1 cellular context compared by ENCODE assay signal in the genomic region with DNA sequence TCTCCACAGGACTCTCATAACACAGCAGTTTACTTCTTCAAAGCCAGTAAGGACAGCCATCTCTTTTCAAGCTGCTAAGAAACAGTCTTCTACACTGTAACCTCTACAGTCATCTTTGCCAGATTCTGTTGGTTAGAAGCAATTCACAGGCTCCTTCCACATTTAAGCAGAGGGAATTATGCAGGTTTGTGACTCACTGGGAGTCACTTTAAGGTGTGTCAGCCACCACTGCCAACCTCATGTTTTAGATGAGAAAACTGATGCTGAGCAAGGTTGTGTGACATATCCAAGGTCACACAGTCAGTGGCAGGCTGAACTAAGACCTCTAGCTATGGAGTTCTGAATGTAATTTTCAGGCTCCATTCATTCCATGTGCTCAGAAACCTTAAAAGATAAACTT.
TF ChIP-seq lines count a peak whose summit lies in the region.

No MANE protein-coding gene starts in this region.

TF ChIP-seq in GM23338, 12 proteins besides CTCF, POLR2A, EP300 and RAD21 (continued from another document):
- TF ChIP-seq REST (IDR thresholded peaks at IDR 0.05; ENCODE audit: unreplicated experiment) (no peak), JUNB (IDR thresholded peaks at IDR 0.05; ENCODE audit: unreplicated experiment) (no peak), ZNF331 (CRISPR knock-in tag; IDR thresholded peaks at IDR 0.05; ENCODE audit: low read depth) (no peak), STAT1 (IDR thresholded peaks at IDR 0.05; ENCODE audit: unreplicated experiment) (no peak), CREB1 (CRISPR knock-in tag; IDR thresholded peaks at IDR 0.05; ENCODE audit: low read depth) (no peak), NANOG (IDR thresholded peaks at IDR 0.05; ENCODE audit: borderline replicate concordance) (no peak)
- TF ChIP-seq, protein P1, sequence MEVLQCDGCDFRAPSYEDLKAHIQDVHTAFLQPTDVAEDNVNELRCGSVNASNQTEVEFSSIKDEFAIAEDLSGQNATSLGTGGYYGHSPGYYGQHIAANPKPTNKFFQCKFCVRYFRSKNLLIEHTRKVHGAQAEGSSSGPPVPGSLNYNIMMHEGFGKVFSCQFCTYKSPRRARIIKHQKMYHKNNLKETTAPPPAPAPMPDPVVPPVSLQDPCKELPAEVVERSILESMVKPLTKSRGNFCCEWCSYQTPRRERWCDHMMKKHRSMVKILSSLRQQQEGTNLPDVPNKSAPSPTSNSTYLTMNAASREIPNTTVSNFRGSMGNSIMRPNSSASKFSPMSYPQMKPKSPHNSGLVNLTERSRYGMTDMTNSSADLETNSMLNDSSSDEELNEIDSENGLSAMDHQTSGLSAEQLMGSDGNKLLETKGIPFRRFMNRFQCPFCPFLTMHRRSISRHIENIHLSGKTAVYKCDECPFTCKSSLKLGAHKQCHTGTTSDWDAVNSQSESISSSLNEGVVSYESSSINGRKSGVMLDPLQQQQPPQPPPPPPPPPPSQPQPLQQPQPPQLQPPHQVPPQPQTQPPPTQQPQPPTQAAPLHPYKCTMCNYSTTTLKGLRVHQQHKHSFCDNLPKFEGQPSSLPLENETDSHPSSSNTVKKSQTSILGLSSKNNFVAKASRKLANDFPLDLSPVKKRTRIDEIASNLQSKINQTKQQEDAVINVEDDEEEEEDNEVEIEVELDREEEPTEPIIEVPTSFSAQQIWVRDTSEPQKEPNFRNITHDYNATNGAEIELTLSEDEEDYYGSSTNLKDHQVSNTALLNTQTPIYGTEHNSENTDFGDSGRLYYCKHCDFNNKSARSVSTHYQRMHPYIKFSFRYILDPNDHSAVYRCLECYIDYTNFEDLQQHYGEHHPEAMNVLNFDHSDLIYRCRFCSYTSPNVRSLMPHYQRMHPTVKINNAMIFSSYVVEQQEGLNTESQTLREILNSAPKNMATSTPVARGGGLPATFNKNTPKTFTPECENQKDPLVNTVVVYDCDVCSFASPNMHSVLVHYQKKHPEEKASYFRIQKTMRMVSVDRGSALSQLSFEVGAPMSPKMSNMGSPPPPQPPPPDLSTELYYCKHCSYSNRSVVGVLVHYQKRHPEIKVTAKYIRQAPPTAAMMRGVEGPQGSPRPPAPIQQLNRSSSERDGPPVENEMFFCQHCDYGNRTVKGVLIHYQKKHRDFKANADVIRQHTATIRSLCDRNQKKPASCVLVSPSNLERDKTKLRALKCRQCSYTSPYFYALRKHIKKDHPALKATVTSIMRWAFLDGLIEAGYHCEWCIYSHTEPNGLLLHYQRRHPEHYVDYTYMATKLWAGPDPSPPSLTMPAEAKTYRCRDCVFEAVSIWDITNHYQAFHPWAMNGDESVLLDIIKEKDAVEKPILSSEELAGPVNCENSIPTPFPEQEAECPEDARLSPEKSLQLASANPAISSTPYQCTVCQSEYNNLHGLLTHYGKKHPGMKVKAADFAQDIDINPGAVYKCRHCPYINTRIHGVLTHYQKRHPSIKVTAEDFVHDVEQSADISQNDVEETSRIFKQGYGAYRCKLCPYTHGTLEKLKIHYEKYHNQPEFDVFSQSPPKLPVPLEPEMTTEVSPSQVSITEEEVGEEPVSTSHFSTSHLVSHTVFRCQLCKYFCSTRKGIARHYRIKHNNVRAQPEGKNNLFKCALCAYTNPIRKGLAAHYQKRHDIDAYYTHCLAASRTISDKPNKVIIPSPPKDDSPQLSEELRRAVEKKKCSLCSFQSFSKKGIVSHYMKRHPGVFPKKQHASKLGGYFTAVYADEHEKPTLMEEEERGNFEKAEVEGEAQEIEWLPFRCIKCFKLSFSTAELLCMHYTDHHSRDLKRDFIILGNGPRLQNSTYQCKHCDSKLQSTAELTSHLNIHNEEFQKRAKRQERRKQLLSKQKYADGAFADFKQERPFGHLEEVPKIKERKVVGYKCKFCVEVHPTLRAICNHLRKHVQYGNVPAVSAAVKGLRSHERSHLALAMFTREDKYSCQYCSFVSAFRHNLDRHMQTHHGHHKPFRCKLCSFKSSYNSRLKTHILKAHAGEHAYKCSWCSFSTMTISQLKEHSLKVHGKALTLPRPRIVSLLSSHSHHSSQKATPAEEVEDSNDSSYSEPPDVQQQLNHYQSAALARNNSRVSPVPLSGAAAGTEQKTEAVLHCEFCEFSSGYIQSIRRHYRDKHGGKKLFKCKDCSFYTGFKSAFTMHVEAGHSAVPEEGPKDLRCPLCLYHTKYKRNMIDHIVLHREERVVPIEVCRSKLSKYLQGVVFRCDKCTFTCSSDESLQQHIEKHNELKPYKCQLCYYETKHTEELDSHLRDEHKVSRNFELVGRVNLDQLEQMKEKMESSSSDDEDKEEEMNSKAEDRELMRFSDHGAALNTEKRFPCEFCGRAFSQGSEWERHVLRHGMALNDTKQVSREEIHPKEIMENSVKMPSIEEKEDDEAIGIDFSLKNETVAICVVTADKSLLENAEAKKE (CRISPR knock-in tag; IDR thresholded peaks at IDR 0.05) = no peak
